15 cellular contexts compared by ENCODE assay signal in the genomic region with DNA sequence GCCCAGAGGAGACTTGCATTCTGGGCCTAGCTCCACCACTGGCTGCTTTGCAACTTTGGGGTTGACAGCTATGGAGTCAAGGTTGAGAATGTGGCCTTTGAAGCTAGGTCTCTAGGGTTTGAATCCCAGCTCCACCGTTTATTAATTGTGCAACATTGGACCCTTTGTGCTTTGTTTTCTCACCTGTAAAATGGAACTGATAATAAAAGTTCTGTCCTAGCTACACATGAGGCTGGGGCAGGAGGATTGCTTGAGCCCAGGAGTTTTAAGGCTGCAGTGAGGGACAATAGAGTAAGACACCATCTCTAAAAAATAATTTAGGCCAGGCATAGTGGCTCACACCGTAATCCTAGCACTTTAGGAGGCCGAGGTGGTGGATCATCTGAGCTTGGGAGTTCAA. TPM values are rescaled to one million over a fixed set of nuclear protein-coding genes. Genes with fewer than 3 reads are reported as not detected.
DNase-seq lines count a peak whose midpoint lies in the region; ATAC-seq and TF ChIP-seq lines count a peak whose summit lies in the region.
"Had no signal": no experiment of that assay in that cellular context is flagged by ENCODE, and none has a peak within 500 bp of the region (broad histone marks: within the 10 kb centered on the region; RNA-seq: fewer than 3 reads in every experiment).

No MANE protein-coding gene starts in this region.

- TF ChIP-seq POLR2A in esophagus muscularis mucosa (IDR thresholded peaks at IDR 0.05; ENCODE audit: low read depth): no peak

- peaks cover 57% of the 10 kb centered on the region for H3K4me1 ChIP-seq in BLaER1
- H3K4me1 ChIP-seq in CD8-positive, alpha-beta memory T cell (ENCODE audit: insufficient read depth, low read length): peaks cover 32% of the 10 kb centered on the region
- peaks cover 59 to 69% (median 67%) of the 10 kb centered on the region in 4 donors for H3K4me1 ChIP-seq in esophagus muscularis mucosa
- peaks cover 31% of the 10 kb centered on the region for H3K4me1 ChIP-seq in smooth muscle cell (ENCODE audit: low read depth)
- H3K4me1 ChIP-seq in H9 (ENCODE audit: insufficient read depth, low read length): 0 out of 2 replicates have a peak, but pooled peaks cover 2% of the 10 kb centered on the region

- 83% methylated on average over 3 of the region's 3 CpGs for WGBS in esophagus muscularis mucosa
- 99% methylated on average over 3 of the region's 3 CpGs for WGBS in smooth muscle cell (ENCODE audit: low lambda C conversion rate)
- no CpG with 5 or more reads among the region's 3 CpGs for WGBS in H9 (ENCODE audit: extremely low coverage, insufficient read length, low lambda C conversion rate)

- H3K9ac ChIP-seq in BLaER1 (no peak overlapping the region), smooth muscle cell (ENCODE audit: low read depth) (no peak overlapping the region), H9 (ENCODE audit: extremely low read depth, insufficient read length, low read length) (no peak overlapping the region)

- no peak overlapping the region for H2BK5ac ChIP-seq in H9 (ENCODE audit: insufficient read length, low read length)

- ATAC-seq in GM19395 (IDR thresholded peaks at IDR 0.05; ENCODE audit: unreplicated experiment): no peak
- ATAC-seq: GM23338, K562, Right ventricle myocardium inferior had no signal

- H3K27ac ChIP-seq in BLaER1 (no peak overlapping the region), esophagus muscularis mucosa (replicated peaks in 1 of 4) (peak overlapping the region in 3 of 4 donors; percentile 2 to 14 (median 5)), smooth muscle cell (ENCODE audit: low read depth) (peak overlapping the region; percentile 96), H9 (ENCODE audit: insufficient read length, low read depth, low read length) (no peak overlapping the region)
- no peak overlapping the region for H3K27ac ChIP-seq in CD8-positive, alpha-beta memory T cell (ENCODE audit: low read depth, low read length)
- H3K27ac ChIP-seq: C4-2B, SK-N-MC had no signal

- no peak overlapping the region for H2AK5ac ChIP-seq in H9 (ENCODE audit: insufficient read length, low read length)

- no peak for DNase-seq in CD8-positive, alpha-beta memory T cell
- DNase-seq in esophagus muscularis mucosa (ENCODE audit: extremely low spot score) (no peak), smooth muscle cell (lab: John Stamatoyannopoulos, UW; ENCODE audit: unreplicated experiment) (no peak), H9 (no peak), nephron progenitor cell (no peak)
- DNase-seq: GF-D8, NCI-H1048, NCI-H226 had no signal

- no peak overlapping the region for H4K8ac ChIP-seq in H9 (replicated peaks; ENCODE audit: insufficient read length, low read depth, low read length)

- H3K27ac Mint-ChIP-seq in CD8-positive, alpha-beta memory T cell: peak overlapping the region; percentile 11 to 100 (median 99)
- 0 out of 7 replicates have a peak overlapping the region, but pooled peaks of 1 of the 3 experiments have one; percentile 10 for H3K27ac Mint-ChIP-seq in H9
- no peak overlapping the region for H3K27ac Mint-ChIP-seq in nephron progenitor cell
- H3K27ac Mint-ChIP-seq: GM23338 had no signal

- H4K91ac ChIP-seq in H9 (ENCODE audit: insufficient read length, low read depth, low read length): no peak overlapping the region

- no peaks in the 10 kb centered on the region for H3K36me3 Mint-ChIP-seq in CD8-positive, alpha-beta memory T cell
- peaks cover 6 to 13% (median 9%) of the 10 kb centered on the region in 3 experiments; a peak in 6 of 7 replicates for H3K36me3 Mint-ChIP-seq in H9 (ENCODE audit: insufficient read depth in 1 of 3, low read depth in 3 of 3)
- peaks cover 36% of the 10 kb centered on the region for H3K36me3 Mint-ChIP-seq in nephron progenitor cell (ENCODE audit: low read depth)

- H3K36me3 ChIP-seq in BLaER1 (no peaks in the 10 kb centered on the region), esophagus muscularis mucosa (no peaks in the 10 kb centered on the region), smooth muscle cell (ENCODE audit: low read depth) (no peaks in the 10 kb centered on the region)
- no peaks in the 10 kb centered on the region for H3K36me3 ChIP-seq in CD8-positive, alpha-beta memory T cell (ENCODE audit: insufficient read depth, low read length)

- no peak overlapping the region for H2BK15ac ChIP-seq in H9 (ENCODE audit: low read depth, low read length)

- no peak overlapping the region for H4K5ac ChIP-seq in H9 (ENCODE audit: insufficient read length, low read depth, low read length)

- H3F3A ChIP-seq in smooth muscle cell (ENCODE audit: low read depth): peaks cover 17% of the 10 kb centered on the region

- TF ChIP-seq CTCF in esophagus muscularis mucosa (IDR thresholded peaks at IDR 0.05): no peak
- no peak for TF ChIP-seq CTCF in smooth muscle cell (IDR thresholded peaks at IDR 0.05; ENCODE audit: borderline replicate concordance, insufficient read depth, poor library complexity, severe bottlenecking)
- no peak for TF ChIP-seq CTCF in H9 (conservative IDR thresholded peaks at IDR 0.05)
- no peak for TF ChIP-seq CTCF in nephron progenitor cell (IDR thresholded peaks at IDR 0.05)

- H3K4me3 ChIP-seq in BLaER1: no peak overlapping the region
- H3K4me3 ChIP-seq in CD8-positive, alpha-beta memory T cell (ENCODE audit: low read length): no peak overlapping the region
- no peak overlapping the region for H3K4me3 ChIP-seq in esophagus muscularis mucosa
- no peak overlapping the region for H3K4me3 ChIP-seq in smooth muscle cell
- H3K4me3 ChIP-seq: GM23338, K562, SK-N-MC had no signal

- H2BK12ac ChIP-seq in H9 (ENCODE audit: insufficient read length, low read depth, low read length): no peak overlapping the region

- no peak overlapping the region for H3T11ph ChIP-seq in H9 (ENCODE audit: low read length)

- no peak overlapping the region for H3K56ac ChIP-seq in H9 (ENCODE audit: insufficient read length, low read depth, low read length)

- no peak overlapping the region for H3K23ac ChIP-seq in H9 (ENCODE audit: insufficient read length, low read depth, low read length)

- peaks cover 45 to 60% (median 51%) of the 10 kb centered on the region in 3 donors for H3K4me1 Mint-ChIP-seq in CD8-positive, alpha-beta memory T cell
- peaks cover 41% of the 10 kb centered on the region in 2 experiments for H3K4me1 Mint-ChIP-seq in H9
- H3K4me1 Mint-ChIP-seq in nephron progenitor cell: peaks cover 67% of the 10 kb centered on the region

- H3K27me3 Mint-ChIP-seq in CD8-positive, alpha-beta memory T cell: peaks cover 0 to 7% of the 10 kb centered on the region in 2 donors
- H3K27me3 Mint-ChIP-seq in H9 (ENCODE audit: low read depth) (no peaks in the 10 kb centered on the region), nephron progenitor cell (ENCODE audit: low read depth, poor library complexity) (peaks cover 2% of the 10 kb centered on the region)

- H3K14ac ChIP-seq in H9 (ENCODE audit: insufficient read depth, low read length): no peak overlapping the region

- no peaks in the 10 kb centered on the region for H3K79me1 ChIP-seq in H9 (ENCODE audit: insufficient read depth, low read depth, low read length, poor library complexity, severe bottlenecking)

- peak overlapping the region; percentile 16; the same call in 1 of the 2 replicates for H3K4me2 ChIP-seq in BLaER1
- H3K4me2 ChIP-seq in smooth muscle cell: no peak overlapping the region
- H3K4me2 ChIP-seq in H9 (ENCODE audit: insufficient read depth, insufficient read length, low read length): no peak overlapping the region
- H3K4me2 ChIP-seq: GM23338 had no signal

- H4K20me1 ChIP-seq in BLaER1 (peaks cover 65% of the 10 kb centered on the region), smooth muscle cell (ENCODE audit: low read depth) (no peaks in the 10 kb centered on the region), H9 (ENCODE audit: control insufficient read depth, insufficient read depth, insufficient read length) (peaks cover 2% of the 10 kb centered on the region)

- no peak overlapping the region for H2BK120ac ChIP-seq in H9 (ENCODE audit: low read depth, low read length, poor library complexity, severe bottlenecking)

- H2AFZ ChIP-seq in smooth muscle cell (ENCODE audit: low read depth) (no peak overlapping the region), H9 (ENCODE audit: low read length) (no peak overlapping the region)
- H2AFZ ChIP-seq: GM23338 had no signal

- H3K79me2 ChIP-seq in smooth muscle cell (ENCODE audit: low read depth) (peaks cover 34% of the 10 kb centered on the region), H9 (ENCODE audit: insufficient read depth, low read length) (no peaks in the 10 kb centered on the region)

- intact Hi-C loops in esophagus muscularis mucosa (cut with DNase I): loop anchor here (5.0 kb wide), 1 partner anchor 113 kb away; a partner anchor contains a TSS

- no peak overlapping the region for H2BK20ac ChIP-seq in H9 (ENCODE audit: low read depth, low read length, poor library complexity, severe bottlenecking)

- TF ChIP-seq EP300 in esophagus muscularis mucosa (IDR thresholded peaks at IDR 0.05): no peak

- no peak overlapping the region for H3K4me3 Mint-ChIP-seq in CD8-positive, alpha-beta memory T cell
- H3K4me3 Mint-ChIP-seq in H9 (no peak overlapping the region; a peak in 1 of 5 replicates), nephron progenitor cell (no peak overlapping the region)
- H3K4me3 Mint-ChIP-seq: GM23338 had no signal

- POLR2A ChIA-PET in CD8-positive, alpha-beta memory T cell (lab: Charles Lee): no interaction called here

- no peaks in the 10 kb centered on the region for H3K9me3 ChIP-seq in BLaER1
- H3K9me3 ChIP-seq in CD8-positive, alpha-beta memory T cell (ENCODE audit: low read length): no peaks in the 10 kb centered on the region
- H3K9me3 ChIP-seq in esophagus muscularis mucosa: no peaks in the 10 kb centered on the region
- no peaks in the 10 kb centered on the region for H3K9me3 ChIP-seq in smooth muscle cell (replicated peaks; ENCODE audit: low read depth)
- H3K9me3 ChIP-seq in H9 (ENCODE audit: control insufficient read depth, low read depth, low read length): no peaks in the 10 kb centered on the region

- no peaks in the 10 kb centered on the region for H3K23me2 ChIP-seq in H9 (ENCODE audit: insufficient read length, low read depth, low read length, poor library complexity, severe bottlenecking)

- H3K27me3 ChIP-seq in BLaER1 (peaks cover 10% of the 10 kb centered on the region; the same call in 1 of the 2 replicates), esophagus muscularis mucosa (no peaks in the 10 kb centered on the region), smooth muscle cell (ENCODE audit: low read depth) (no peaks in the 10 kb centered on the region), H9 (ENCODE audit: insufficient read depth, low read length) (no peaks in the 10 kb centered on the region)
- no peaks in the 10 kb centered on the region for H3K27me3 ChIP-seq in CD8-positive, alpha-beta memory T cell (ENCODE audit: insufficient read depth, low read length, poor library complexity, severe bottlenecking)

- H3K9me3 Mint-ChIP-seq in CD8-positive, alpha-beta memory T cell: peaks cover 0 to 3% (median 0%) of the 10 kb centered on the region in 5 donors
- H3K9me3 Mint-ChIP-seq in H9 (no peaks in the 10 kb centered on the region; a peak in 1 of 5 replicates), nephron progenitor cell (no peaks in the 10 kb centered on the region)
- H3K9me3 Mint-ChIP-seq: GM23338 had no signal

- no peak overlapping the region for H3K18ac ChIP-seq in H9 (ENCODE audit: insufficient read length, low read depth, low read length)

- H3K4ac ChIP-seq in H9 (ENCODE audit: low read depth, low read length): no peak overlapping the region

- CTCF ChIA-PET in CD8-positive, alpha-beta memory T cell (lab: Charles Lee): interaction anchor here (10.2 to 22.4 kb wide), 2 partner anchors 25 to 126 kb away, joined by 88 to 702 read pairs; a partner anchor contains a TSS

RNA-seq across cellular contexts. Expression of a gene that starts 15.2 kb away (rescaled TPM):
- total RNA-seq in CD8-positive, alpha-beta memory T cell: 100 to 1,000 TPM; 325 to 335 TPM
- 13.9 TPM for polyA plus RNA-seq in CD8-positive, alpha-beta memory T cell
- total RNA-seq in esophagus muscularis mucosa: 100 to 1,000 TPM; 311 to 589 (median 380) TPM
- total RNA-seq in smooth muscle cell: 237 and 256 TPM in 2 replicates
- polyA plus RNA-seq in smooth muscle cell: 626 and 674 TPM in 2 replicates
- total RNA-seq in H9 (2021): 51.0 and 52.7 TPM in 2 replicates

RNA-seq across cellular contexts. Expression of a gene that starts 17.0 kb away (rescaled TPM):
- total RNA-seq in CD8-positive, alpha-beta memory T cell: 1 to 10 TPM in 1 of 2 experiments, under 1 TPM in 1; 0.24 to 1.0 TPM
- polyA plus RNA-seq in CD8-positive, alpha-beta memory T cell: not detected
- total RNA-seq in esophagus muscularis mucosa (1 to 10 TPM in 1 of 4 donors, under 1 TPM in 3; under 0.01 to 1.6 (median 0.66) TPM), smooth muscle cell (13.5 and 13.8 TPM in 2 replicates), H9 (2021) (64.6 and 68.0 TPM in 2 replicates)
- polyA plus RNA-seq in smooth muscle cell: 10.5 and 11.0 TPM in 2 replicates

RNA-seq across cellular contexts. Expression of a gene that starts 38.3 kb away (rescaled TPM):
- not detected for total RNA-seq in CD8-positive, alpha-beta memory T cell
- polyA plus RNA-seq in CD8-positive, alpha-beta memory T cell: 0.76 TPM
- total RNA-seq in esophagus muscularis mucosa (not detected), smooth muscle cell (16.8 and 27.1 TPM in 2 replicates), H9 (2021) (42.8 and 43.1 TPM in 2 replicates)
- 8.9 and 53.5 TPM in 2 replicates for polyA plus RNA-seq in smooth muscle cell
- total RNA-seq: Right ventricle myocardium inferior had no signal

RNA-seq across cellular contexts. Expression of a gene that starts 44.7 kb away (rescaled TPM):
- 10 to 100 TPM; 61.9 to 67.4 TPM for total RNA-seq in CD8-positive, alpha-beta memory T cell
- polyA plus RNA-seq in CD8-positive, alpha-beta memory T cell: 134 TPM
- total RNA-seq in esophagus muscularis mucosa: 100 to 1,000 TPM in 1 of 4 donors, 10 to 100 TPM in 3; 59.3 to 106 (median 75.5) TPM
- 32.2 and 55.1 TPM in 2 replicates for total RNA-seq in smooth muscle cell
- polyA plus RNA-seq in smooth muscle cell: 146 and 156 TPM in 2 replicates
- 50.6 and 55.0 TPM in 2 replicates for total RNA-seq in H9 (2021)

RNA-seq across cellular contexts. Expression of a gene that starts 45.7 kb away (rescaled TPM):
- 10 to 100 TPM; 59.4 to 61.9 TPM for total RNA-seq in CD8-positive, alpha-beta memory T cell
- 15.6 TPM for polyA plus RNA-seq in CD8-positive, alpha-beta memory T cell
- total RNA-seq in esophagus muscularis mucosa: 10 to 100 TPM; 17.4 to 33.3 (median 26.0) TPM
- 18.1 and 18.8 TPM in 2 replicates for total RNA-seq in smooth muscle cell
- polyA plus RNA-seq in smooth muscle cell: 19.4 and 23.3 TPM in 2 replicates
- 45.6 and 49.4 TPM in 2 replicates for total RNA-seq in H9 (2021)

Comparison
In these comparisons a context has a peak if more than half of its experiments do, and no peak if none do; other contexts are left out.
1. H3K27ac ChIP-seq: peak in esophagus muscularis mucosa (3 of 4) and smooth muscle cell (single experiment); none in BLaER1 (single experiment), CD8-positive, alpha-beta memory T cell (single experiment) and H9 (single experiment).
2. RNA of a gene that starts 38.3 kb away (total RNA-seq): 42.8 to 43.1 TPM in H9 and 16.8 to 27.1 TPM in smooth muscle cell; not detected in esophagus muscularis mucosa and not detected in CD8-positive, alpha-beta memory T cell; every median in the first group is over 10 times any median in the second.